ENCODE assay signal across 8 cellular contexts in the genomic region with DNA sequence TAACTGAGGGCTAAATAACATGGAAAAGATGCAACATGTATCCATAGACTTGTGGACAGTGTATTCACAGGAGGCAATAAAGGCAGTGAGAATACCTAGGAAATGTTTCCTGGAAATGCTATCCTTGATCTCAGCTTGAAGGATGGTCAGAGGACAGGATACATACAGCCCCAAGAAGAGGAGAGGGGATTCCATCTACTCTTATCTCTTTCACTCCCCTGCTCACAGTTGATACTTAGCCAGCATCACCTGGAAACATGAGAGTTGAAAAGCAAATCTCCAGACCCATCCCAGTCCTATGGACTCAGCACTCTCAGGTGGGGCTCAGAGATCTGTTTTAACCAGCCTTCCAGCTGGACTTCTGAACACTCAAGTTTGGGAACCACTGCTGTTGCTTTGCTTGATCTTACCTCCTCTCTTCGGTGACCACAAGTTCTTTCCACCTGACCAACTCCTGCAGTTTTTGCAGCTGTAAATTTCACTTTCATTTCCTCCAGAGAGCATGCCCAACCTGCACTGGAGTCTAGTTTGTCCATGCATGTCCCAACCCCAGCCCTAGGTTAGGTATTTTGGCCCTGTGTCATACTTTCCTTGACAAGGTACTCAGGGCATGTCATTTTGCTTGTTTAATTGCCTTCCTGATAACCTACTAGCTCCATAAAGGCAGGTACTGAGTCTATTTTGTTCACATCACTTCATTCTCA. TPM values are rescaled to one million over a fixed set of nuclear protein-coding genes. Genes with fewer than 3 reads are reported as not detected.
DNase-seq lines count a peak whose midpoint lies in the region; ATAC-seq and TF ChIP-seq lines count a peak whose summit lies in the region.

No MANE protein-coding gene starts in this region.

- no peaks in the 10 kb centered on the region for H3K27me3 ChIP-seq in Loucy (ENCODE audit: insufficient read depth, low read length, poor library complexity, severe bottlenecking)
- H3K27me3 ChIP-seq in PC-3 (ENCODE audit: low read length) = no peaks in the 10 kb centered on the region

- CTCF ChIA-PET in PC-3 (lab: Charles Lee) = no interaction called here

- H3K4me3 ChIP-seq in Loucy (ENCODE audit: low read length, poor library complexity, severe bottlenecking) (peak overlapping the region; percentile 57), PC-3 (ENCODE audit: low read length) (no peak overlapping the region)

- peaks cover 61% of the 10 kb centered on the region for H3K79me2 ChIP-seq in Loucy (ENCODE audit: insufficient read depth, low read length)
- H3K79me2 ChIP-seq in PC-3 (ENCODE audit: low read length) = no peaks in the 10 kb centered on the region

- BruUV-seq in PC-3 (replicated peaks; lab: Mats Ljungman, UMichigan) = no TSS peak

- H3K9ac ChIP-seq in Loucy (ENCODE audit: low read depth, low read length, poor library complexity, severe bottlenecking) (peak overlapping the region; percentile 45), PC-3 (ENCODE audit: low read length) (no peak overlapping the region)

- H3K4me2 ChIP-seq in Loucy (ENCODE audit: low read depth, low read length, poor library complexity, severe bottlenecking) (peak overlapping the region; percentile 61), PC-3 (ENCODE audit: low read length) (no peak overlapping the region)

- ATAC-seq in GM18511 (IDR thresholded peaks at IDR 0.05; ENCODE audit: unreplicated experiment) (peak; percentile 95), GM21717 (IDR thresholded peaks at IDR 0.05; ENCODE audit: unreplicated experiment) (peak; percentile 91), left colon (peak; percentile 80), PC-3 (no peak)

- no peaks in the 10 kb centered on the region for H3F3A ChIP-seq in Loucy (ENCODE audit: low read depth)
- H3F3A ChIP-seq in PC-3 (ENCODE audit: low read length, unreplicated experiment) = no peaks in the 10 kb centered on the region

- DNase-seq in left colon (peak in 1 of 2 donors; percentile 57), PC-3 (no peak), GM03348 (ENCODE audit: low spot score) (no peak)
- no peak for DNase-seq in activated CD4-positive, alpha-beta T cell treated with anti-CD3 and anti-CD28 coated beads, Interleukin-2, amount 50 U/mL, for 4 hours
- DNase-seq in activated CD4-positive, CD25-positive, alpha-beta regulatory T cell treated with anti-CD3 and anti-CD28 coated beads, Interleukin-2, amount 50 U/mL, for 72 hours = no peak

- no peaks in the 10 kb centered on the region for H3K9me3 ChIP-seq in Loucy (ENCODE audit: insufficient read depth, low read depth, low read length)
- H3K9me3 ChIP-seq in PC-3 (ENCODE audit: low read length) = no peaks in the 10 kb centered on the region

- TF ChIP-seq CTCF in Loucy (conservative IDR thresholded peaks at IDR 0.05; ENCODE audit: low read length) = no peak
- TF ChIP-seq CTCF in PC-3 (conservative IDR thresholded peaks at IDR 0.05; ENCODE audit: low read depth, low read length) = no peak

- H3K36me3 ChIP-seq in Loucy (ENCODE audit: insufficient read depth, low read length) (no peaks in the 10 kb centered on the region), PC-3 (ENCODE audit: low read depth, low read length) (no peaks in the 10 kb centered on the region)

- H3K9me2 ChIP-seq in Loucy (replicated peaks; ENCODE audit: low read depth, low read length) (no peaks in the 10 kb centered on the region), PC-3 (replicated peaks; ENCODE audit: low read length) (no peaks in the 10 kb centered on the region)

- intact Hi-C loops in left colon (cut with DNase I, micrococcal nuclease) = no loop called here
- intact Hi-C loops in PC-3 (cut with micrococcal nuclease) = no loop called here

- H3K4me1 ChIP-seq in Loucy (ENCODE audit: insufficient read depth, low read length, poor library complexity, severe bottlenecking) = peaks cover 30% of the 10 kb centered on the region
- H3K4me1 ChIP-seq in PC-3 (ENCODE audit: insufficient read depth, low read length) = no peaks in the 10 kb centered on the region

- H2AFZ ChIP-seq in Loucy (ENCODE audit: low read length) = no peak overlapping the region
- H2AFZ ChIP-seq in PC-3 (ENCODE audit: low read length) = no peak overlapping the region

- POLR2A ChIA-PET in PC-3 (lab: Charles Lee; ENCODE audit: unreplicated experiment) = no interaction called here

- no peaks in the 10 kb centered on the region for H4K20me1 ChIP-seq in Loucy (ENCODE audit: insufficient read depth, low read length, poor library complexity, severe bottlenecking)
- H4K20me1 ChIP-seq in PC-3 (ENCODE audit: low read length) = no peaks in the 10 kb centered on the region

- H3K27ac ChIP-seq in PC-3 (ENCODE audit: low read length) = no peak overlapping the region

RNA-seq across cellular contexts. Expression of gene RELL1, which starts 10.4 kb away (rescaled TPM):
- 10 to 100 TPM; 53.7 to 75.0 TPM for total RNA-seq in left colon
- total RNA-seq in PC-3 (2014; rRNA removed) = 14.6 and 19.5 TPM in 2 replicates
